8 cellular contexts compared by ENCODE assay signal in genomic region chr6:27374824-27375612, GRCh38. TPM values are rescaled to one million over a fixed set of nuclear protein-coding genes. Genes with fewer than 3 reads are reported as not detected.
DNase-seq lines count a peak whose midpoint lies in the region; ATAC-seq and TF ChIP-seq lines count a peak whose summit lies in the region.

No MANE protein-coding gene starts in this region.

- peak overlapping the region; percentile 52 to 94 (median 80) for H3K4me3 ChIP-seq in dorsolateral prefrontal cortex

- DNase-seq in SIG-M5 treated with dmso at 0.1 percent for 504 hours (lab: John Stamatoyannopoulos, UW; ENCODE audit: unreplicated experiment) (peak; percentile 15), SIG-M5 (lab: John Stamatoyannopoulos, UW) (no peak), NCI-H2081 (lab: John Stamatoyannopoulos, UW) (peak; percentile 75 to 87), dorsolateral prefrontal cortex (peak; percentile 46 to 88 (median 81)), left kidney (ENCODE audit: low read depth, low spot score) (peak; percentile 94)
- peak; percentile 65 to 68 for DNase-seq in activated CD4-positive, alpha-beta T cell treated with anti-CD3 and anti-CD28 coated beads, Interleukin-2, amount 50 U/mL, for 4 hours
- peak in 3 of 4 experiments; percentile 38 to 57 (median 50) for DNase-seq in stimulated activated CD4-positive, alpha-beta T cell treated with anti-CD3 and anti-CD28 coated beads, Interleukin-1b, Interleukin-23, amount 100 ng/mL, for 24 hours (ENCODE audit: low read depth in 4 of 4, low spot score in 1 of 4)

- no peak for ATAC-seq in HG03442 (IDR thresholded peaks at IDR 0.05; ENCODE audit: unreplicated experiment)

- no peak for TF ChIP-seq CTCF in dorsolateral prefrontal cortex (IDR thresholded peaks at IDR 0.05 in 54 of 56, conservative IDR thresholded peaks at IDR 0.05 in 2 of 56; ENCODE audit: low read depth in 1 of 56, partially characterized antibody in 56 of 56)

- peak overlapping the region in 20 of 59 donors; percentile 5 to 77 (median 38) for H3K27ac ChIP-seq in dorsolateral prefrontal cortex

- no peaks in the 10 kb centered on the region for H3K27me3 ChIP-seq in dorsolateral prefrontal cortex

- intact Hi-C loops in dorsolateral prefrontal cortex (cut with DNase I) = loop anchor here in 1 of 2 donors (5.0 kb wide), 1 partner anchor 97 kb away; the partner anchor contains the start of gene ZNF184

RNA-seq across cellular contexts. Expression of gene ZNF391, which starts 13.5 kb away (rescaled TPM):
- 10 to 100 TPM in 90 of 120 experiments, 1 to 10 TPM in 30; 4.1 to 20.8 (median 12.3) TPM for total RNA-seq in dorsolateral prefrontal cortex
